ENCODE assay signal across 19 cellular contexts in genomic region chr19:30350995-30351394, GRCh38. TPM values are rescaled to one million over a fixed set of nuclear protein-coding genes. Genes with fewer than 3 reads are reported as not detected.
DNase-seq lines count a peak whose midpoint lies in the region; ATAC-seq, FAIRE-seq and TF ChIP-seq lines count a peak whose summit lies in the region.
"Had no signal": no experiment of that assay in that cellular context is flagged by ENCODE, and none has a peak within 500 bp of the region (broad histone marks: within the 10 kb centered on the region; RNA-seq: fewer than 3 reads in every experiment).

No MANE protein-coding gene starts in this region.

- TF ChIP-seq RAD21 in HepG2 (CRISPR knock-in tag; IDR thresholded peaks at IDR 0.05), result no peak

- no peak for FAIRE-seq in HepG2 (lab: Jason Lieb, UNC)
- FAIRE-seq: GM12878, GM18507 had no signal

- H3K27me3 ChIP-seq in HepG2 (ENCODE audit: control insufficient read depth in 1 of 2, insufficient read depth in 2 of 2, low read length in 2 of 2) (peaks cover 0 to 11% of the 10 kb centered on the region in 2 experiments; a peak in 2 of 5 replicates), right lobe of liver (no peaks in the 10 kb centered on the region), HUES6 (ENCODE audit: control insufficient read depth, insufficient read depth, low read length) (no peaks in the 10 kb centered on the region), iPS-18a (ENCODE audit: control insufficient read depth, insufficient read depth, low read length) (no peaks in the 10 kb centered on the region)

- no peak for ATAC-seq in HepG2
- ATAC-seq in right lobe of liver, result no peak
- ATAC-seq in GM18909 (IDR thresholded peaks at IDR 0.05; ENCODE audit: poor library complexity, unreplicated experiment), result no peak
- ATAC-seq: A549; CD8-positive, alpha-beta T cell; GM12878 had no signal

- H3K4me1 ChIP-seq in HepG2 (ENCODE audit: insufficient read depth, low read length) (no peaks in the 10 kb centered on the region), right lobe of liver (no peaks in the 10 kb centered on the region), HUES6 (ENCODE audit: control insufficient read depth, insufficient read depth, low read length) (peaks cover 22% of the 10 kb centered on the region), iPS-18a (ENCODE audit: control insufficient read depth, low read depth, low read length) (peaks cover 28% of the 10 kb centered on the region)
- H3K4me1 ChIP-seq: A549 had no signal

- H4K20me1 ChIP-seq in HepG2 (ENCODE audit: insufficient read depth, low read length), result no peaks in the 10 kb centered on the region

- DNase-seq in HepG2 (ENCODE audit: low spot score) (no peak), right lobe of liver (no peak), substantia nigra (lab: John Stamatoyannopoulos, UW) (no peak)
- no peak for DNase-seq in T-helper 2 cell treated with Interferon-gamma antibody and Interleukin-4, amounts not matched to agents 5 μg/mL and 100 μg/mL, for 36 hours (ENCODE audit: low spot score)
- DNase-seq: CD8-positive, alpha-beta T cell; COR-L47; DMS153; HCEC 1CT; KG1 had no signal

- no peak for TF ChIP-seq EP300 in HepG2 (IDR thresholded peaks at IDR 0.05; ENCODE audit: low read depth in 2 of 2, low read length in 2 of 2)
- TF ChIP-seq EP300 in HepG2 (CRISPR knock-in tag; IDR thresholded peaks at IDR 0.05; ENCODE audit: borderline replicate concordance), result no peak

- in situ Hi-C loops in HepG2 (cut with HindIII; ENCODE audit: extremely low pct_ligation_motif_present, low pct_unique_long_range_greater_than_20kb), result no loop called here

- no peak overlapping the region for H3K9ac ChIP-seq in HepG2 (ENCODE audit: insufficient read depth, low read depth, low read length)
- no peak overlapping the region for H3K9ac ChIP-seq in HUES6 (ENCODE audit: low read length)
- H3K9ac ChIP-seq in iPS-18a (ENCODE audit: low read length), result peak overlapping the region; percentile 52

- POLR2A ChIA-PET in HepG2 (lab: Yijun Ruan, JAX), result no interaction called here

- TF ChIP-seq CTCF in HepG2 (CRISPR knock-in tag; IDR thresholded peaks at IDR 0.05) (no peak), right lobe of liver (IDR thresholded peaks at IDR 0.05) (no peak)

- TF ChIP-seq POLR2A in HepG2 (IDR thresholded peaks at IDR 0.05; ENCODE audit: insufficient read depth in 1 of 2, low read depth in 2 of 2, low read length in 2 of 2), result no peak
- no peak for TF ChIP-seq POLR2A in right lobe of liver (IDR thresholded peaks at IDR 0.05)

- H3K4me3 ChIP-seq in HepG2 (replicated peaks in 1 of 3; ENCODE audit: insufficient read depth in 1 of 3, low read depth in 2 of 3, low read length in 3 of 3) (no peak overlapping the region), right lobe of liver (no peak overlapping the region), HUES6 (ENCODE audit: low read depth, low read length) (no peak overlapping the region), iPS-18a (ENCODE audit: low read length) (no peak overlapping the region)
- H3K4me3 ChIP-seq: A549, GM12878 had no signal

- H3K36me3 Mint-ChIP-seq in T-helper 2 cell treated with Interferon-gamma antibody and Interleukin-4, amounts not matched to agents 5 μg/mL and 100 μg/mL, for 36 hours (ENCODE audit: low read depth), result no peaks in the 10 kb centered on the region
- H3K36me3 Mint-ChIP-seq: CD14-positive monocyte; CD8-positive, alpha-beta T cell; IgD-negative memory B cell had no signal

- intact Hi-C loops in HepG2 (cut with micrococcal nuclease; ENCODE audit: unreplicated experiment), result no loop called here
- intact Hi-C loops in right lobe of liver (cut with DNase I), result no loop called here

- no peak overlapping the region for H3K27ac ChIP-seq in HepG2 (ENCODE audit: extremely low read length, insufficient read depth, low read length)
- H3K27ac ChIP-seq in right lobe of liver, result no peak overlapping the region
- peak overlapping the region; percentile 27; the same call in 1 of the 2 replicates for H3K27ac ChIP-seq in HUES6 (ENCODE audit: low read depth, low read length)
- H3K27ac ChIP-seq in iPS-18a (ENCODE audit: low read length), result peak overlapping the region; percentile 44
- no peak overlapping the region for H3K27ac ChIP-seq in substantia nigra (ENCODE audit: low read depth, low read length, poor library complexity, severe bottlenecking)
- H3K27ac ChIP-seq: A549, HL-60 had no signal

- no peaks in the 10 kb centered on the region for H3K36me3 ChIP-seq in HepG2 (replicated peaks in 1 of 2; ENCODE audit: control insufficient read depth in 1 of 2, insufficient read depth in 2 of 2, low read length in 2 of 2)
- no peaks in the 10 kb centered on the region for H3K36me3 ChIP-seq in right lobe of liver
- H3K36me3 ChIP-seq in HUES6 (ENCODE audit: control insufficient read depth, insufficient read depth, low read length), result no peaks in the 10 kb centered on the region
- H3K36me3 ChIP-seq in iPS-18a (ENCODE audit: control insufficient read depth, low read depth, low read length), result no peaks in the 10 kb centered on the region

- CTCF ChIA-PET in HepG2 (lab: Yijun Ruan, JAX; ENCODE audit: low intra/inter-chr PET ratio, low total read pairs), result no interaction called here

- no peaks in the 10 kb centered on the region for H3K9me3 Mint-ChIP-seq in T-helper 2 cell treated with Interferon-gamma antibody and Interleukin-4, amounts not matched to agents 5 μg/mL and 100 μg/mL, for 36 hours
- H3K9me3 Mint-ChIP-seq: CD8-positive, alpha-beta T cell had no signal

- H3K4me3 Mint-ChIP-seq in T-helper 2 cell treated with Interferon-gamma antibody and Interleukin-4, amounts not matched to agents 5 μg/mL and 100 μg/mL, for 36 hours, result no peak overlapping the region
- H3K4me3 Mint-ChIP-seq: CD14-positive monocyte; CD8-positive, alpha-beta T cell had no signal

- BruUV-seq in HepG2 (replicated peaks; lab: Mats Ljungman, UMichigan), result no TSS peak

- H3K27ac Mint-ChIP-seq in T-helper 2 cell treated with Interferon-gamma antibody and Interleukin-4, amounts not matched to agents 5 μg/mL and 100 μg/mL, for 36 hours, result no peak overlapping the region
- H3K27ac Mint-ChIP-seq: CD14-positive monocyte; CD8-positive, alpha-beta T cell; IgD-negative memory B cell had no signal

- H2AFZ ChIP-seq in HepG2 (ENCODE audit: low read length), result no peak overlapping the region

- no peak overlapping the region for H3K4me2 ChIP-seq in HepG2 (ENCODE audit: low read depth, low read length)
- H3K4me2 ChIP-seq: A549 had no signal

- H3K9me3 ChIP-seq in HepG2 (ENCODE audit: low read length) (no peaks in the 10 kb centered on the region), right lobe of liver (no peaks in the 10 kb centered on the region), HUES6 (ENCODE audit: control insufficient read depth, insufficient read depth, low read depth, low read length) (no peaks in the 10 kb centered on the region), iPS-18a (ENCODE audit: control insufficient read depth, low read depth, low read length) (no peaks in the 10 kb centered on the region)

- H3K27me3 Mint-ChIP-seq in T-helper 2 cell treated with Interferon-gamma antibody and Interleukin-4, amounts not matched to agents 5 μg/mL and 100 μg/mL, for 36 hours (ENCODE audit: low read depth), result no peaks in the 10 kb centered on the region
- H3K27me3 Mint-ChIP-seq: IgD-negative memory B cell had no signal

- H3K4me1 Mint-ChIP-seq in T-helper 2 cell treated with Interferon-gamma antibody and Interleukin-4, amounts not matched to agents 5 μg/mL and 100 μg/mL, for 36 hours (ENCODE audit: low read depth), result no peaks in the 10 kb centered on the region
- H3K4me1 Mint-ChIP-seq: CD14-positive monocyte, IgD-negative memory B cell had no signal

- no peaks in the 10 kb centered on the region for H3K79me2 ChIP-seq in HepG2 (ENCODE audit: insufficient read depth, low read length)

- WGBS in HepG2 (ENCODE audit: low lambda C conversion rate), result 40% methylated on average over 3 of the region's 3 CpGs
- 33% methylated on average over 2 of the region's 3 CpGs for WGBS in right lobe of liver (ENCODE audit: insufficient coverage, low coverage, low lambda C conversion rate, missing lambda C conversion rate)

TF ChIP-seq in HepG2, 621 proteins besides CTCF, POLR2A, EP300 and RAD21:
- peak; percentile 84 for TF ChIP-seq ATF7 (IDR thresholded peaks at IDR 0.05)
- TF ChIP-seq ATF7 (CRISPR knock-in tag; IDR thresholded peaks at IDR 0.05), result no peak
- no peak for TF ChIP-seq SYNCRIP (IDR thresholded peaks at IDR 0.05; ENCODE audit: insufficient read depth, low read depth, low read length)

RNA-seq across cellular contexts. Expression of gene ZNF536, which starts 21.2 kb away (rescaled TPM):
- total RNA-seq in HepG2 (2016; rRNA removed; fragmentation: Illumina TruSeq; extraction: Trizol) (not detected in 2 replicates), right lobe of liver (under 1 TPM in 1 of 6 experiments, not detected in 5; 0.25 TPM)
- total RNA-seq in HepG2 (2016; cell fraction: cytosol; rRNA removed; fragmentation: Illumina TruSeq; extraction: Trizol; ENCODE audit: low read depth), result not detected in 2 replicates
- total RNA-seq in HepG2 (2016; cell fraction: insoluble cytoplasmic fraction; rRNA removed; fragmentation: Illumina TruSeq; extraction: Trizol), result not detected in 2 replicates
- not detected in 2 replicates for total RNA-seq in HepG2 (2016; cell fraction: membrane; rRNA removed; fragmentation: Illumina TruSeq; extraction: Trizol)
- not detected in 2 replicates for total RNA-seq in HepG2 (2016; cell fraction: nucleus; rRNA removed; fragmentation: Illumina TruSeq; extraction: Trizol)
- polyA plus RNA-seq in HepG2 (2011; rRNA removed), result not detected in 2 replicates
- not detected in 2 replicates for polyA plus RNA-seq in HepG2 (2011; cell fraction: cytosol; rRNA removed)
- polyA plus RNA-seq in HepG2 (2011; cell fraction: nucleus; rRNA removed), result not detected in 2 replicates
- polyA plus RNA-seq in HepG2 (2012), result not detected in 2 replicates
- not detected in 2 replicates for polyA plus RNA-seq in HepG2 (2016; cell fraction: cytosol; fragmentation: Illumina TruSeq; extraction: Trizol; ENCODE audit: low read depth)
- not detected in 2 replicates for polyA plus RNA-seq in HepG2 (2016; cell fraction: insoluble cytoplasmic fraction; fragmentation: Illumina TruSeq; extraction: Trizol; ENCODE audit: low read depth)
- polyA plus RNA-seq in HepG2 (2016; cell fraction: membrane; fragmentation: Illumina TruSeq; extraction: Trizol; ENCODE audit: low read depth), result not detected in 2 replicates
- not detected in 2 replicates for polyA plus RNA-seq in HepG2 (2016; cell fraction: nucleus; fragmentation: Illumina TruSeq; extraction: Trizol; ENCODE audit: insufficient read depth, low read depth)
- polyA minus RNA-seq in HepG2 (2011; rRNA and poly(A)+ RNA removed; ENCODE audit: low replicate concordance), result not detected in 2 replicates
- polyA minus RNA-seq in HepG2 (2011; cell fraction: cytosol; rRNA and poly(A)+ RNA removed), result not detected in 2 replicates
- not detected in 2 replicates for polyA minus RNA-seq in HepG2 (2011; cell fraction: nucleus; rRNA and poly(A)+ RNA removed)
- total RNA-seq: CD8-positive, alpha-beta T cell; GM12878 had no signal
- polyA plus RNA-seq: A549, BJ, CD14-positive monocyte, GM12878, IgD-negative memory B cell had no signal

Comparison
In these comparisons a context has a peak if more than half of its experiments do, and no peak if none do; other contexts are left out.
1. H3K27ac ChIP-seq: peak in HUES6 (single experiment) and iPS-18a (single experiment); none in HepG2 (single experiment), right lobe of liver (0 of 3) and substantia nigra (single experiment).